In the genomic region with DNA sequence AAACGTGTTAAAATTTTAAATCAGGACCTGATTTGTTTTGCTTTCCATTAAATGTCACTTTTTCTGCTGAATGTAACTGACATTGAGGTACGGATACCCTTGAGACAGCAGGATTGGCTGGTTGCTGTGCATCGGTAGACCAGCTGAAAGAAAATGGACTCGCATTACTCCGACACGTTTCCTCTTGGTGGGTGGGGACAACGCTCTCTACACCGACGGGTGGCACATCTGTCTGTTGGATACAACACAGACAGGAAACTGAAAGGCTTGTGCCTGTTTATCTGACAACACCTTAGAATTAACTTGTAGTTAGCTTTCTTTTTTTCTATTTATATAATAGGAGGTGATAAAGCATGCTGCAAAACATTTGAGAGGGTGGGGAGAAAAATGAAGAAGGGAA, we compare ENCODE assay signal across 11 cellular contexts. TPM values are rescaled to one million over a fixed set of nuclear protein-coding genes. Genes with fewer than 3 reads are reported as not detected.
A peak's percentile ranks its signal among the peaks of the same experiment; 100 is the strongest.
DNase-seq lines count a peak whose midpoint lies in the region; ATAC-seq, FAIRE-seq and TF ChIP-seq lines count a peak whose summit lies in the region.
"Had no signal": no experiment of that assay in that cellular context is flagged by ENCODE, and none has a peak within 500 bp of the region (broad histone marks: within the 10 kb centered on the region; RNA-seq: fewer than 3 reads in every experiment).

No MANE protein-coding gene starts in this region.

- ATAC-seq in DND-41 (ENCODE audit: insufficient read depth, low read depth) (peak; percentile 90), K562 (peak; percentile 82), HG03565 (IDR thresholded peaks at IDR 0.05; ENCODE audit: unreplicated experiment) (no peak)

- no peak for TF ChIP-seq POLR2A in K562 (conservative IDR thresholded peaks at IDR 0.05)

- peak overlapping the region in 1 of 2 experiments; percentile 39; a peak in 2 of 4 replicates for H3K4me3 ChIP-seq in DND-41 (ENCODE audit: low read depth in 1 of 2, low read length in 2 of 2)
- H3K4me3 ChIP-seq in K562 = no peak overlapping the region

- H2AFZ ChIP-seq in DND-41 (ENCODE audit: low read depth, low read length) (peak overlapping the region; percentile 40), K562 (ENCODE audit: low read depth, low read length) (peak overlapping the region; percentile 35)

- peak; percentile 35 for FAIRE-seq in K562 (lab: Jason Lieb, UNC)
- FAIRE-seq: GM19239 had no signal

- DNase-seq in DND-41 = peak; percentile 87
- peak; percentile 87 for DNase-seq in activated CD4-positive, alpha-beta T cell treated with anti-CD3 and anti-CD28 coated beads, Interleukin-2, amount 10 ng/mL, durations not matched to agents 7 days and 5 days
- peak in 2 of 4 experiments; percentile 57 to 59 for DNase-seq in K562 (ENCODE audit: extremely low read depth in 1 of 4, low spot score in 3 of 4)
- DNase-seq in stimulated activated CD4-positive, alpha-beta T cell treated with anti-CD3 and anti-CD28 coated beads, Interleukin-1b, Interleukin-23, amount 100 ng/mL, for 48 hours = peak; percentile 69
- no peak for DNase-seq in NCI-H1048 (lab: John Stamatoyannopoulos, UW)
- DNase-seq in DMS79 treated with DMSO at 0.1 percent for 48 hours (lab: John Stamatoyannopoulos, UW) = no peak
- DNase-seq in kidney tubule cell (ENCODE audit: low spot score) = no peak
- DNase-seq: brain microvascular endothelial cell, COR-L47 had no signal

- H3K36me3 Mint-ChIP-seq in activated CD4-positive, alpha-beta T cell treated with anti-CD3 and anti-CD28 coated beads, Interleukin-2, amount 10 ng/mL, durations not matched to agents 7 days and 5 days (ENCODE audit: low read depth) = peaks cover 69% of the 10 kb centered on the region

- peaks cover 45% of the 10 kb centered on the region for H3K36me3 ChIP-seq in DND-41 (ENCODE audit: insufficient read depth, low read length)
- peaks cover 53% of the 10 kb centered on the region for H3K36me3 ChIP-seq in K562 (ENCODE audit: control insufficient read depth, insufficient read depth, low read length)

- no peaks in the 10 kb centered on the region for H3K9me1 ChIP-seq in K562 (ENCODE audit: control insufficient read depth, insufficient read depth, low read length)

- no peaks in the 10 kb centered on the region for H3K27me3 Mint-ChIP-seq in activated CD4-positive, alpha-beta T cell treated with anti-CD3 and anti-CD28 coated beads, Interleukin-2, amount 10 ng/mL, durations not matched to agents 7 days and 5 days

- POLR2A ChIA-PET in activated CD4-positive, alpha-beta T cell treated with anti-CD3 and anti-CD28 coated beads, Interleukin-2, amount 10 ng/mL, durations not matched to agents 7 days and 5 days (lab: Charles Lee) = interaction anchor here (0.6 to 1.4 kb wide), 4 partner anchors 20 to 305 kb away, joined by 3 to 9 read pairs (median 4); a partner anchor contains a TSS
- POLR2A ChIA-PET in K562 (lab: Yijun Ruan, JAX) = interaction anchor here (0.5 to 2.1 kb wide), 6 partner anchors 9 to 238 kb away, joined by 3 to 10 read pairs (median 6); a partner anchor contains a TSS

- in situ Hi-C loops in K562 (cut with MboI) = no loop called here

- H3K9ac ChIP-seq in DND-41 (ENCODE audit: low read depth, low read length) (peak overlapping the region; percentile 55), K562 (ENCODE audit: insufficient read depth in 1 of 2, low read depth in 2 of 2, low read length in 2 of 2) (no peak overlapping the region)

- CTCF ChIA-PET in activated CD4-positive, alpha-beta T cell treated with anti-CD3 and anti-CD28 coated beads, Interleukin-2, amount 10 ng/mL, durations not matched to agents 7 days and 5 days (lab: Charles Lee) = interaction anchor here (0.8 to 1.4 kb wide), 6 partner anchors 8 to 236 kb away, joined by 3 to 4 read pairs (median 4); a partner anchor contains a TSS
- CTCF ChIA-PET in K562 (lab: Yijun Ruan, JAX; ENCODE audit: low intra/inter-chr PET ratio) = no interaction called here

- H3K4me2 ChIP-seq in DND-41 (ENCODE audit: insufficient read depth, low read length) (peak overlapping the region; percentile 58), K562 (ENCODE audit: insufficient read depth, low read length) (peak overlapping the region; percentile 9; the same call in 1 of the 2 replicates)

- BruUV-seq in K562 (replicated peaks; lab: Mats Ljungman, UMichigan) = no TSS peak

- 12% methylated on average over 9 of the region's 9 CpGs for WGBS in K562 (ENCODE audit: insufficient coverage, low coverage, missing lambda C conversion rate)

- H3K27me3 ChIP-seq in DND-41 (ENCODE audit: insufficient read depth, low read length, poor library complexity) = no peaks in the 10 kb centered on the region
- no peaks in the 10 kb centered on the region for H3K27me3 ChIP-seq in K562 (ENCODE audit: control insufficient read depth in 2 of 2, insufficient read depth in 2 of 2, low read length in 2 of 2)
- H3K27me3 ChIP-seq: brain microvascular endothelial cell had no signal

- peak overlapping the region; percentile 94 for H3K27ac ChIP-seq in DND-41 (ENCODE audit: low read length)
- peak overlapping the region; percentile 56; the same call in 2 of the 3 replicates for H3K27ac ChIP-seq in K562 (ENCODE audit: extremely low read depth, low read depth, low read length)
- H3K27ac ChIP-seq: brain microvascular endothelial cell had no signal

- intact Hi-C loops in K562 (cut with micrococcal nuclease) = no loop called here

- H3K9me3 ChIP-seq in DND-41 (ENCODE audit: insufficient read depth, low read length, severe bottlenecking) = no peaks in the 10 kb centered on the region
- no peaks in the 10 kb centered on the region for H3K9me3 ChIP-seq in K562 (replicated peaks; ENCODE audit: control insufficient read depth, insufficient read depth, low read depth, low read length)

- peaks cover 67% of the 10 kb centered on the region for H3K4me1 ChIP-seq in DND-41 (ENCODE audit: insufficient read depth, low read length)
- peaks cover 0 to 21% of the 10 kb centered on the region in 2 experiments; a peak in 4 of 5 replicates for H3K4me1 ChIP-seq in K562 (replicated peaks in 1 of 2; ENCODE audit: control insufficient read depth in 2 of 2, insufficient read depth in 2 of 2, low read length in 2 of 2)

- H3K27ac Mint-ChIP-seq in activated CD4-positive, alpha-beta T cell treated with anti-CD3 and anti-CD28 coated beads, Interleukin-2, amount 10 ng/mL, durations not matched to agents 7 days and 5 days = peak overlapping the region; percentile 99

- H3K4me1 Mint-ChIP-seq in activated CD4-positive, alpha-beta T cell treated with anti-CD3 and anti-CD28 coated beads, Interleukin-2, amount 10 ng/mL, durations not matched to agents 7 days and 5 days = peaks cover 55% of the 10 kb centered on the region

- H3K4me3 Mint-ChIP-seq in activated CD4-positive, alpha-beta T cell treated with anti-CD3 and anti-CD28 coated beads, Interleukin-2, amount 10 ng/mL, durations not matched to agents 7 days and 5 days = peak overlapping the region; percentile 56

- peaks cover 28% of the 10 kb centered on the region for H3K79me2 ChIP-seq in DND-41 (ENCODE audit: insufficient read depth, low read length)
- H3K79me2 ChIP-seq in K562 (ENCODE audit: control insufficient read depth, insufficient read depth, low read length) = no peaks in the 10 kb centered on the region

- H4K20me1 ChIP-seq in DND-41 (ENCODE audit: insufficient read depth, low read length) (no peaks in the 10 kb centered on the region), K562 (replicated peaks; ENCODE audit: control insufficient read depth, insufficient read depth, low read length) (no peaks in the 10 kb centered on the region)

- no peak for TF ChIP-seq EP300 in K562 (IDR thresholded peaks at IDR 0.05; ENCODE audit: low read length)

- no peak for TF ChIP-seq RAD21 in K562 (CRISPR knock-in tag; conservative IDR thresholded peaks at IDR 0.05 in 1 of 2, IDR thresholded peaks at IDR 0.05 in 1 of 2)

- TF ChIP-seq CTCF in DND-41 (IDR thresholded peaks at IDR 0.05; ENCODE audit: borderline replicate concordance, extremely low read depth, low read length, poor library complexity, severe bottlenecking) (peak; percentile 26), K562 (IDR thresholded peaks at IDR 0.05 in 2 of 3, conservative IDR thresholded peaks at IDR 0.05 in 1 of 3; ENCODE audit: insufficient read depth in 2 of 3, low read depth in 1 of 3, low read length in 3 of 3) (no peak)

- no peaks in the 10 kb centered on the region for H3K9me3 Mint-ChIP-seq in activated CD4-positive, alpha-beta T cell treated with anti-CD3 and anti-CD28 coated beads, Interleukin-2, amount 10 ng/mL, durations not matched to agents 7 days and 5 days

RNA-seq across cellular contexts. Expression of a gene that starts 19.4 kb away (rescaled TPM):
- total RNA-seq in activated CD4-positive, alpha-beta T cell treated with anti-CD3 and anti-CD28 coated beads, Interleukin-2, amount 10 ng/mL, durations not matched to agents 7 days and 5 days = 100 to 1,000 TPM in 1 of 2 experiments, 10 to 100 TPM in 1; 98.1 to 103 TPM
- 109 and 156 TPM in 2 replicates for total RNA-seq in K562 (2011; cell fraction: chromatin; rRNA removed; ENCODE audit: low replicate concordance)
- 69.1 and 85.2 TPM in 2 replicates for total RNA-seq in K562 (2011; cell fraction: nucleolus; rRNA removed)
- 122 and 176 TPM in 2 replicates for total RNA-seq in K562 (2011; cell fraction: nucleoplasm; rRNA removed)
- total RNA-seq in K562 (2014; rRNA removed) (53.6 and 64.4 TPM in 2 replicates), K562 (2014; rRNA removed; fragmentation: Illumina TruSeq; extraction: Trizol) (67.5 and 71.8 TPM in 2 replicates), K562 (2015; rRNA removed; fragmentation: Illumina TruSeq; extraction: Trizol) (51.0 and 58.7 TPM in 2 replicates), K562 (2021) (115 and 122 TPM in 2 replicates)
- polyA plus RNA-seq in K562 (2011; rRNA removed) (89.2 and 108 TPM in 2 replicates), K562 (2014; fragmentation: Illumina TruSeq; extraction: Trizol) (120 and 133 TPM in 2 replicates), K562 (2014; fragmentation: Nextera tagmentation; extraction: Ambion mirVana) (100 to 1,000 TPM; 126 to 198 TPM), K562 (2014; rRNA removed) (54.8 and 58.6 TPM in 2 replicates)
- polyA plus RNA-seq in K562 (2011; cell fraction: cytosol; rRNA removed) = 37.6 and 47.6 TPM in 2 replicates
- polyA plus RNA-seq in K562 (2011; cell fraction: nucleus; rRNA removed) = 109 and 157 TPM in 2 replicates
- 86.3 and 96.6 TPM in 2 replicates for polyA plus RNA-seq in K562 (2012)
- 138 and 184 TPM in 2 replicates for polyA minus RNA-seq in K562 (2011; rRNA and poly(A)+ RNA removed)
- polyA minus RNA-seq in K562 (2011; cell fraction: cytosol; rRNA and poly(A)+ RNA removed) = 40.4 and 45.1 TPM in 2 replicates
- polyA minus RNA-seq in K562 (2011; cell fraction: nucleus; rRNA and poly(A)+ RNA removed) = 43.6 and 99.0 TPM in 2 replicates

RNA-seq across cellular contexts. Expression of a gene that starts 19.5 kb away (rescaled TPM):
- 10 to 100 TPM; 30.3 to 36.7 TPM for total RNA-seq in activated CD4-positive, alpha-beta T cell treated with anti-CD3 and anti-CD28 coated beads, Interleukin-2, amount 10 ng/mL, durations not matched to agents 7 days and 5 days
- total RNA-seq in K562 (2011; cell fraction: chromatin; rRNA removed; ENCODE audit: low replicate concordance) = 88.1 and 106 TPM in 2 replicates
- total RNA-seq in K562 (2011; cell fraction: nucleolus; rRNA removed) = 51.9 and 58.0 TPM in 2 replicates
- 48.1 and 55.9 TPM in 2 replicates for total RNA-seq in K562 (2011; cell fraction: nucleoplasm; rRNA removed)
- total RNA-seq in K562 (2014; rRNA removed) (70.5 and 74.5 TPM in 2 replicates), K562 (2014; rRNA removed; fragmentation: Illumina TruSeq; extraction: Trizol) (66.7 and 69.9 TPM in 2 replicates), K562 (2015; rRNA removed; fragmentation: Illumina TruSeq; extraction: Trizol) (66.6 and 69.7 TPM in 2 replicates), K562 (2021) (65.8 and 72.0 TPM in 2 replicates)
- polyA plus RNA-seq in K562 (2011; rRNA removed) (80.7 and 91.8 TPM in 2 replicates), K562 (2014; fragmentation: Illumina TruSeq; extraction: Trizol) (82.6 and 91.6 TPM in 2 replicates), K562 (2014; fragmentation: Nextera tagmentation; extraction: Ambion mirVana) (10 to 100 TPM; 26.4 to 46.9 TPM), K562 (2014; rRNA removed) (61.7 and 63.5 TPM in 2 replicates)
- polyA plus RNA-seq in K562 (2011; cell fraction: cytosol; rRNA removed) = 59.6 and 80.5 TPM in 2 replicates
- polyA plus RNA-seq in K562 (2011; cell fraction: nucleus; rRNA removed) = 53.3 and 69.5 TPM in 2 replicates
- 42.5 and 53.0 TPM in 2 replicates for polyA plus RNA-seq in K562 (2012)
- polyA minus RNA-seq in K562 (2011; rRNA and poly(A)+ RNA removed) = 103 and 109 TPM in 2 replicates
- polyA minus RNA-seq in K562 (2011; cell fraction: cytosol; rRNA and poly(A)+ RNA removed) = 47.2 and 49.7 TPM in 2 replicates
- 26.9 and 57.0 TPM in 2 replicates for polyA minus RNA-seq in K562 (2011; cell fraction: nucleus; rRNA and poly(A)+ RNA removed)

RNA-seq across cellular contexts. Expression of a gene that starts 57.8 kb away (rescaled TPM):
- 10 to 100 TPM; 58.8 to 60.1 TPM for total RNA-seq in activated CD4-positive, alpha-beta T cell treated with anti-CD3 and anti-CD28 coated beads, Interleukin-2, amount 10 ng/mL, durations not matched to agents 7 days and 5 days
- total RNA-seq in K562 (2011; cell fraction: chromatin; rRNA removed; ENCODE audit: low replicate concordance) = 70.2 and 156 TPM in 2 replicates
- total RNA-seq in K562 (2011; cell fraction: nucleolus; rRNA removed) = 81.2 and 87.4 TPM in 2 replicates
- 68.6 and 74.7 TPM in 2 replicates for total RNA-seq in K562 (2011; cell fraction: nucleoplasm; rRNA removed)
- total RNA-seq in K562 (2014; rRNA removed) = 25.5 and 29.7 TPM in 2 replicates
- total RNA-seq in K562 (2014; rRNA removed; fragmentation: Illumina TruSeq; extraction: Trizol) = 19.4 and 20.2 TPM in 2 replicates
- 25.3 and 28.6 TPM in 2 replicates for total RNA-seq in K562 (2015; rRNA removed; fragmentation: Illumina TruSeq; extraction: Trizol)
- total RNA-seq in K562 (2021) = 27.7 and 33.6 TPM in 2 replicates
- polyA plus RNA-seq in K562 (2011; rRNA removed) = 12.6 and 18.9 TPM in 2 replicates
- 9.4 and 12.9 TPM in 2 replicates for polyA plus RNA-seq in K562 (2011; cell fraction: cytosol; rRNA removed)
- polyA plus RNA-seq in K562 (2011; cell fraction: nucleus; rRNA removed) = 103 and 117 TPM in 2 replicates
- 23.4 and 39.3 TPM in 2 replicates for polyA plus RNA-seq in K562 (2012)
- polyA plus RNA-seq in K562 (2014; fragmentation: Illumina TruSeq; extraction: Trizol) = 21.1 and 25.8 TPM in 2 replicates
- 1 to 10 TPM; 1.2 to 1.5 TPM for polyA plus RNA-seq in K562 (2014; fragmentation: Nextera tagmentation; extraction: Ambion mirVana)
- 22.7 and 25.6 TPM in 2 replicates for polyA plus RNA-seq in K562 (2014; rRNA removed)
- polyA minus RNA-seq in K562 (2011; rRNA and poly(A)+ RNA removed) = 11.8 and 12.0 TPM in 2 replicates
- 18.3 and 21.1 TPM in 2 replicates for polyA minus RNA-seq in K562 (2011; cell fraction: cytosol; rRNA and poly(A)+ RNA removed)
- polyA minus RNA-seq in K562 (2011; cell fraction: nucleus; rRNA and poly(A)+ RNA removed) = 39.9 and 50.9 TPM in 2 replicates

Comparison
In these comparisons a context has a peak if more than half of its experiments do, and no peak if none do; other contexts are left out.
1. DNase-seq: peak in DND-41 (single experiment), activated CD4-positive, alpha-beta T cell treated with anti-CD3 and anti-CD28 coated beads, Interleukin-2, amount 10 ng/mL, durations not matched to agents 7 days and 5 days (single experiment) and stimulated activated CD4-positive, alpha-beta T cell treated with anti-CD3 and anti-CD28 coated beads, Interleukin-1b, Interleukin-23, amount 100 ng/mL, for 48 hours (single experiment); none in NCI-H1048 (single experiment), DMS79 treated with DMSO at 0.1 percent for 48 hours (single experiment) and kidney tubule cell (single experiment).